ENCODE assay signal across 21 cellular contexts in genomic region chr2:135151615-135152014, GRCh38.
DNase-seq lines count a peak whose midpoint lies in the region; ATAC-seq and TF ChIP-seq lines count a peak whose summit lies in the region.
"Had no signal": no experiment of that assay in that cellular context is flagged by ENCODE, and none has a peak within 500 bp of the region (broad histone marks: within the 10 kb centered on the region; RNA-seq: fewer than 3 reads in every experiment).

No MANE protein-coding gene starts in this region.

- ATAC-seq in left cardiac atrium (no peak), GM18511 (IDR thresholded peaks at IDR 0.05; ENCODE audit: unreplicated experiment) (no peak), GM19467 (IDR thresholded peaks at IDR 0.05; ENCODE audit: unreplicated experiment) (no peak)
- ATAC-seq: A549 had no signal

- peak overlapping the region; percentile 75 for H3K27ac Mint-ChIP-seq in HFFc6
- H3K27ac Mint-ChIP-seq: B cell had no signal

- H3K9me3 Mint-ChIP-seq in HFFc6 = no peaks in the 10 kb centered on the region

- H3K4me3 ChIP-seq in cardiac muscle cell (no peak overlapping the region), parathyroid adenoma (ENCODE audit: low read depth, low read length) (no peak overlapping the region)
- H3K4me3 ChIP-seq: A549, Peyer's patch, SJSA1 had no signal

- H3K36me3 ChIP-seq in cardiac muscle cell (peaks cover 16% of the 10 kb centered on the region), parathyroid adenoma (ENCODE audit: control insufficient read depth, insufficient read depth, low read length) (no peaks in the 10 kb centered on the region)

- H3K36me3 Mint-ChIP-seq in HFFc6 (ENCODE audit: low read depth) = peaks cover 56% of the 10 kb centered on the region

- H3K9me3 ChIP-seq in cardiac muscle cell (ENCODE audit: low read depth) (no peaks in the 10 kb centered on the region), parathyroid adenoma (ENCODE audit: control insufficient read depth, low read length) (no peaks in the 10 kb centered on the region)
- H3K9me3 ChIP-seq: A549, Peyer's patch, SJSA1 had no signal

- H3K4me1 Mint-ChIP-seq in HFFc6 (ENCODE audit: low read depth) = peaks cover 37% of the 10 kb centered on the region
- H3K4me1 Mint-ChIP-seq: B cell had no signal

- H3K79me2 ChIP-seq in parathyroid adenoma = no peaks in the 10 kb centered on the region

- DNase-seq in cardiac muscle cell (ENCODE audit: low read depth in 1 of 2, low spot score in 1 of 2) (no peak), left cardiac atrium (no peak), HFFc6 (no peak), cerebellar cortex (ENCODE audit: low spot score) (peak; percentile 28), A172 (ENCODE audit: low spot score) (no peak)
- DNase-seq: DMS79, GOT3, HCEC 1CT, Karpas-422, NCI-H1694, NCI-H2081, NCI-H2171 treated with DMSO at 0.1 percent for 48 hours, NCI-H524 treated with DMSO at 0.1 percent for 48 hours, NCI-H82, Peyer's patch had no signal

- no peaks in the 10 kb centered on the region for H3K27me3 ChIP-seq in cardiac muscle cell
- H3K27me3 ChIP-seq in parathyroid adenoma (ENCODE audit: control insufficient read depth, insufficient read depth, low read length) = no peaks in the 10 kb centered on the region
- H3K27me3 ChIP-seq: Peyer's patch, SJSA1 had no signal

- H3K4me1 ChIP-seq in cardiac muscle cell (ENCODE audit: low read depth) = peaks cover 25% of the 10 kb centered on the region
- peaks cover 47% of the 10 kb centered on the region for H3K4me1 ChIP-seq in parathyroid adenoma
- H3K4me1 ChIP-seq: Peyer's patch, SJSA1 had no signal

- no peak overlapping the region for H2AFZ ChIP-seq in parathyroid adenoma

- H3K27ac ChIP-seq in cardiac muscle cell (peak overlapping the region; percentile 86), parathyroid adenoma (peak overlapping the region; percentile 89)
- H3K27ac ChIP-seq: A549, Peyer's patch, SJSA1 had no signal

- H3K9ac ChIP-seq in parathyroid adenoma = no peak overlapping the region

- H3K27me3 Mint-ChIP-seq in HFFc6 (ENCODE audit: insufficient read depth) = no peaks in the 10 kb centered on the region
- H3K27me3 Mint-ChIP-seq: B cell had no signal

- peak overlapping the region; percentile 0 for H3K4me2 ChIP-seq in parathyroid adenoma (ENCODE audit: low read length)
- H3K4me2 ChIP-seq: A549 had no signal

- intact Hi-C loops in left cardiac atrium (cut with DNase I) = no loop called here

- TF ChIP-seq CTCF in cardiac muscle cell (IDR thresholded peaks at IDR 0.05; ENCODE audit: low read depth, low read length) (no peak), HFFc6 (IDR thresholded peaks at IDR 0.05) (no peak), parathyroid adenoma (IDR thresholded peaks at IDR 0.05) (no peak)

- H3K4me3 Mint-ChIP-seq in HFFc6 = no peak overlapping the region
- H3K4me3 Mint-ChIP-seq: B cell had no signal
